26 cellular contexts compared by ENCODE assay signal in genomic region chr4:948101-948935, GRCh38. TPM values are rescaled to one million over a fixed set of nuclear protein-coding genes. Genes with fewer than 3 reads are reported as not detected.
A peak's percentile ranks its signal among the peaks of the same experiment; 100 is the strongest.
DNase-seq lines count a peak whose midpoint lies in the region; ATAC-seq and TF ChIP-seq lines count a peak whose summit lies in the region.
"Had no signal": no experiment of that assay in that cellular context is flagged by ENCODE, and none has a peak within 500 bp of the region (broad histone marks: within the 10 kb centered on the region; RNA-seq: fewer than 3 reads in every experiment).

No MANE protein-coding gene starts in this region.

- CTCF ChIA-PET in activated naive CD4-positive, alpha-beta T cell treated with anti-CD3 and anti-CD28 coated beads, Interleukin-2, amount 10 ng/mL, durations not matched to agents 7 days and 5 days (lab: Charles Lee): no interaction called here
- CTCF ChIA-PET in WTC11 (lab: Charles Lee): no interaction called here

- H3K9me3 ChIP-seq in sigmoid colon: no peaks in the 10 kb centered on the region
- H3K9me3 ChIP-seq: BLaER1 treated with 17β-estradiol and CSF1 and Interleukin-3, amounts not matched to agents 10 nM and 100 nM; HAP-1; SJCRH30 had no signal

- no peak overlapping the region for H3K4me3 Mint-ChIP-seq in activated naive CD4-positive, alpha-beta T cell treated with anti-CD3 and anti-CD28 coated beads, Interleukin-2, amount 10 ng/mL, durations not matched to agents 7 days and 5 days
- no peak overlapping the region for H3K4me3 Mint-ChIP-seq in WTC11
- H3K4me3 Mint-ChIP-seq in stimulated activated effector memory CD8-positive, alpha-beta T cell treated with anti-CD3 and anti-CD28 coated beads, Interleukin-12 subunit alpha, Interleukin-12 subunit beta, amount 100 ng/mL, for 72 hours: no peak overlapping the region

- 56 to 77% methylated on average over 33 of the region's 33 CpGs for WGBS in sigmoid colon, 2 donors

- no peak overlapping the region for H3K4me3 ChIP-seq in sigmoid colon
- H3K4me3 ChIP-seq: BLaER1 treated with 17β-estradiol and CSF1 and Interleukin-3, amounts not matched to agents 10 nM and 100 nM; HAP-1; lung; SJCRH30 had no signal

- H3K9me3 Mint-ChIP-seq in activated naive CD4-positive, alpha-beta T cell treated with anti-CD3 and anti-CD28 coated beads, Interleukin-2, amount 10 ng/mL, durations not matched to agents 7 days and 5 days: no peaks in the 10 kb centered on the region
- no peaks in the 10 kb centered on the region for H3K9me3 Mint-ChIP-seq in WTC11
- no peaks in the 10 kb centered on the region for H3K9me3 Mint-ChIP-seq in stimulated activated effector memory CD8-positive, alpha-beta T cell treated with anti-CD3 and anti-CD28 coated beads, Interleukin-12 subunit alpha, Interleukin-12 subunit beta, amount 100 ng/mL, for 72 hours

- TF ChIP-seq CTCF in WTC11 (IDR thresholded peaks at IDR 0.05) (no peak), sigmoid colon (IDR thresholded peaks at IDR 0.05) (no peak)

- H3K4me1 Mint-ChIP-seq in activated naive CD4-positive, alpha-beta T cell treated with anti-CD3 and anti-CD28 coated beads, Interleukin-2, amount 10 ng/mL, durations not matched to agents 7 days and 5 days: no peaks in the 10 kb centered on the region
- peaks cover 13% of the 10 kb centered on the region for H3K4me1 Mint-ChIP-seq in WTC11
- H3K4me1 Mint-ChIP-seq in stimulated activated effector memory CD8-positive, alpha-beta T cell treated with anti-CD3 and anti-CD28 coated beads, Interleukin-12 subunit alpha, Interleukin-12 subunit beta, amount 100 ng/mL, for 72 hours: peaks cover 17% of the 10 kb centered on the region

- POLR2A ChIA-PET in WTC11 (lab: Charles Lee): interaction anchor here (1.2 kb wide), 1 partner anchor 16 kb away, joined by 5 read pairs; the partner anchor contains the start of genes GAK and TMEM175

- peak; percentile 10 for DNase-seq in activated naive CD4-positive, alpha-beta T cell treated with anti-CD3 and anti-CD28 coated beads, Interleukin-2, amount 10 ng/mL, durations not matched to agents 7 days and 5 days
- DNase-seq in activated naive CD4-positive, alpha-beta T cell (lab: John Stamatoyannopoulos, UW): no peak
- DNase-seq in WTC11 (ENCODE audit: low spot score) (no peak), islet precursor cell (peak; percentile 52), sigmoid colon (peak; percentile 58)
- no peak for DNase-seq in stimulated activated effector memory CD8-positive, alpha-beta T cell treated with anti-CD3 and anti-CD28 coated beads, Interleukin-12 subunit alpha, Interleukin-12 subunit beta, amount 100 ng/mL, for 72 hours (ENCODE audit: low spot score in 2 of 2)
- DNase-seq in stimulated activated CD8-positive, alpha-beta memory T cell treated with anti-CD3 and anti-CD28 coated beads, Interleukin-4, amount 100 ng/mL, for 48 hours: no peak
- DNase-seq: amygdala; central memory CD4-positive, alpha-beta T cell; DMS 273 treated with DMSO at 0.1 percent for 48 hours; effector memory CD4-positive, alpha-beta T cell; GDM1; NCI-H1694; NCI-H774; PC-3; SJCRH30; small intestine; stimulated activated CD4-positive, alpha-beta T cell treated with anti-CD3 and anti-CD28 coated beads, Interleukin-4, amount 100 ng/mL, for 1 hour; T-helper 2 cell had no signal

- H3K27me3 Mint-ChIP-seq in activated naive CD4-positive, alpha-beta T cell treated with anti-CD3 and anti-CD28 coated beads, Interleukin-2, amount 10 ng/mL, durations not matched to agents 7 days and 5 days: peaks cover 18% of the 10 kb centered on the region
- H3K27me3 Mint-ChIP-seq in WTC11 (ENCODE audit: low read depth): peaks cover 26% of the 10 kb centered on the region

- no peak for ATAC-seq in WTC11
- no peak for ATAC-seq in GM21381 (IDR thresholded peaks at IDR 0.05; ENCODE audit: unreplicated experiment)
- ATAC-seq in stimulated activated effector memory CD8-positive, alpha-beta T cell treated with anti-CD3 and anti-CD28 coated beads, Interleukin-12 subunit alpha, Interleukin-12 subunit beta, amount 100 ng/mL, for 72 hours: no peak
- ATAC-seq: activated CD4-positive, CD25-positive, alpha-beta regulatory T cell treated with anti-CD3 and anti-CD28 coated beads, Interleukin-2, amount 50 U/mL, for 24 hours; PC-3 had no signal

- intact Hi-C loops in sigmoid colon (cut with DNase I): no loop called here

- H3K27me3 ChIP-seq in sigmoid colon: no peaks in the 10 kb centered on the region
- H3K27me3 ChIP-seq: BLaER1 treated with 17β-estradiol and CSF1 and Interleukin-3, amounts not matched to agents 10 nM and 100 nM; SJCRH30 had no signal

- H3K27ac ChIP-seq in sigmoid colon: no peak overlapping the region
- H3K27ac ChIP-seq: parathyroid adenoma, SJCRH30 had no signal

- no peaks in the 10 kb centered on the region for H3K36me3 Mint-ChIP-seq in activated naive CD4-positive, alpha-beta T cell treated with anti-CD3 and anti-CD28 coated beads, Interleukin-2, amount 10 ng/mL, durations not matched to agents 7 days and 5 days
- no peaks in the 10 kb centered on the region for H3K36me3 Mint-ChIP-seq in WTC11
- no peaks in the 10 kb centered on the region for H3K36me3 Mint-ChIP-seq in stimulated activated effector memory CD8-positive, alpha-beta T cell treated with anti-CD3 and anti-CD28 coated beads, Interleukin-12 subunit alpha, Interleukin-12 subunit beta, amount 100 ng/mL, for 72 hours

- TF ChIP-seq POLR2A in sigmoid colon (IDR thresholded peaks at IDR 0.05): no peak

- H3K27ac Mint-ChIP-seq in activated naive CD4-positive, alpha-beta T cell treated with anti-CD3 and anti-CD28 coated beads, Interleukin-2, amount 10 ng/mL, durations not matched to agents 7 days and 5 days: no peak overlapping the region
- peak overlapping the region; percentile 62 for H3K27ac Mint-ChIP-seq in WTC11
- H3K27ac Mint-ChIP-seq in stimulated activated effector memory CD8-positive, alpha-beta T cell treated with anti-CD3 and anti-CD28 coated beads, Interleukin-12 subunit alpha, Interleukin-12 subunit beta, amount 100 ng/mL, for 72 hours: no peak overlapping the region

- H3K36me3 ChIP-seq in sigmoid colon: peaks cover 0 to 14% (median 3%) of the 10 kb centered on the region in 4 donors
- H3K36me3 ChIP-seq: HAP-1, SJCRH30 had no signal

- no peak for TF ChIP-seq EP300 in sigmoid colon (IDR thresholded peaks at IDR 0.05)

- peaks cover 0 to 8% (median 3%) of the 10 kb centered on the region in 4 donors for H3K4me1 ChIP-seq in sigmoid colon
- H3K4me1 ChIP-seq: HAP-1, parathyroid adenoma, SJCRH30 had no signal

TF ChIP-seq in WTC11, 78 proteins besides CTCF, POLR2A, EP300 and RAD21 (continues in another document):
- TF ChIP-seq RORB (CRISPR knock-in tag; IDR thresholded peaks at IDR 0.05) (no peak), FOXP1 (CRISPR knock-in tag; IDR thresholded peaks at IDR 0.05; ENCODE audit: borderline replicate concordance) (no peak), SMAD4 (CRISPR knock-in tag; IDR thresholded peaks at IDR 0.05) (no peak), E2F5 (CRISPR knock-in tag; IDR thresholded peaks at IDR 0.05) (no peak), USF1 (CRISPR knock-in tag; IDR thresholded peaks at IDR 0.05) (no peak), TP53 (CRISPR knock-in tag; IDR thresholded peaks at IDR 0.05) (no peak), ZNF121 (CRISPR knock-in tag; IDR thresholded peaks at IDR 0.05) (no peak), FOXK1 (CRISPR knock-in tag; IDR thresholded peaks at IDR 0.05) (no peak), PREB (CRISPR knock-in tag; IDR thresholded peaks at IDR 0.05; ENCODE audit: borderline replicate concordance) (no peak), ZNF416 (CRISPR knock-in tag; IDR thresholded peaks at IDR 0.05) (no peak), NR1H2 (CRISPR knock-in tag; IDR thresholded peaks at IDR 0.05) (no peak), ATF3 (CRISPR knock-in tag; conservative IDR thresholded peaks at IDR 0.05) (no peak), CREM (CRISPR knock-in tag; IDR thresholded peaks at IDR 0.05) (no peak)

RNA-seq across cellular contexts. Expression of gene TMEM175, which starts 16.1 kb away (rescaled TPM):
- total RNA-seq in WTC11 (2021): 6.4 to 10.6 TPM (median 9.2 TPM) in 3 replicates
- total RNA-seq in sigmoid colon: 10 to 100 TPM; 19.3 to 42.6 (median 32.6) TPM
- polyA plus RNA-seq in sigmoid colon: 10 to 100 TPM in 2 of 3 donors, 1 to 10 TPM in 1; 4.6 to 34.5 (median 12.6) TPM

RNA-seq across cellular contexts. Expression of gene GAK, which starts 16.2 kb away (rescaled TPM):
- 108 to 121 TPM (median 108 TPM) in 3 replicates for total RNA-seq in WTC11 (2021)
- 100 to 1,000 TPM in 1 of 4 donors, 10 to 100 TPM in 3; 40.8 to 494 (median 60.4) TPM for total RNA-seq in sigmoid colon
- polyA plus RNA-seq in sigmoid colon: 100 to 1,000 TPM; 124 to 276 (median 150) TPM

RNA-seq across cellular contexts. Expression of gene DGKQ, which starts 25.1 kb away (rescaled TPM):
- total RNA-seq in WTC11 (2021) (15.7 to 19.3 TPM (median 16.9 TPM) in 3 replicates), sigmoid colon (1 to 10 TPM; 3.5 to 8.9 (median 5.1) TPM)
- polyA plus RNA-seq in sigmoid colon: 10 to 100 TPM; 19.8 to 26.2 (median 23.6) TPM

RNA-seq across cellular contexts. Expression of gene IDUA, which starts 38.5 kb away (rescaled TPM):
- total RNA-seq in WTC11 (2021): 8.5 to 9.7 TPM (median 8.7 TPM) in 3 replicates
- 10 to 100 TPM in 1 of 4 donors, 1 to 10 TPM in 3; 7.1 to 15.2 (median 7.6) TPM for total RNA-seq in sigmoid colon
- polyA plus RNA-seq in sigmoid colon: 10 to 100 TPM in 1 of 3 donors, 1 to 10 TPM in 2; 1.2 to 13.3 (median 4.2) TPM

RNA-seq across cellular contexts. Expression of gene SLC26A1, which starts 44.9 kb away (rescaled TPM):
- total RNA-seq in WTC11 (2021) (0.14 to 0.85 TPM (median 0.25 TPM) in 3 replicates), sigmoid colon (not detected)
- 1 to 10 TPM in 1 of 3 donors, not detected in 2; 1.1 TPM for polyA plus RNA-seq in sigmoid colon
- total RNA-seq: activated CD8-positive, alpha-beta memory T cell treated with anti-CD3 and anti-CD28 coated beads for 36 hours; PC-3; SJCRH30 had no signal

Comparison
In these comparisons a context has a peak if more than half of its experiments do, and no peak if none do; other contexts are left out.
1. DNase-seq: peak in activated naive CD4-positive, alpha-beta T cell treated with anti-CD3 and anti-CD28 coated beads, Interleukin-2, amount 10 ng/mL, durations not matched to agents 7 days and 5 days (single experiment), islet precursor cell (single experiment) and sigmoid colon (single experiment); none in activated naive CD4-positive, alpha-beta T cell (0 of 4), WTC11 (single experiment), stimulated activated effector memory CD8-positive, alpha-beta T cell treated with anti-CD3 and anti-CD28 coated beads, Interleukin-12 subunit alpha, Interleukin-12 subunit beta, amount 100 ng/mL, for 72 hours (0 of 2) and stimulated activated CD8-positive, alpha-beta memory T cell treated with anti-CD3 and anti-CD28 coated beads, Interleukin-4, amount 100 ng/mL, for 48 hours (single experiment).